22 cellular contexts compared by ENCODE assay signal in genomic region chr5:33583332-33583731, GRCh38.
"Had no signal": no experiment of that assay in that cellular context is flagged by ENCODE, and none has a peak within 500 bp of the region (broad histone marks: within the 10 kb centered on the region; RNA-seq: fewer than 3 reads in every experiment).

No MANE protein-coding gene starts in this region.

- H3K4me3 ChIP-seq: adrenal gland, coronary artery, SK-N-MC had no signal

- H3K9me3 ChIP-seq: adrenal gland had no signal

- H3K4me1 ChIP-seq: adrenal gland had no signal

- H3K27me3 ChIP-seq: adrenal gland had no signal

- ATAC-seq: activated CD8-positive, alpha-beta T cell treated with anti-CD3 and anti-CD28 coated beads, Interleukin-2, amount 10 ng/mL, durations not matched to agents 7 days and 5 days; Panc1; Right ventricle myocardium inferior; WTC11 had no signal

- H3K27ac ChIP-seq: adrenal gland, coronary artery, SK-N-MC had no signal

- DNase-seq: activated CD4-positive, alpha-beta T cell treated with anti-CD3 and anti-CD28 coated beads for 48 hours; activated CD4-positive, alpha-beta T cell treated with anti-CD3 and anti-CD28 coated beads, Interleukin-2, amount 50 U/mL, for 4 hours; activated CD4-positive, CD25-positive, alpha-beta regulatory T cell treated with anti-CD3 and anti-CD28 coated beads, Interleukin-2, amount 50 U/mL, for 72 hours; activated CD8-positive, alpha-beta memory T cell treated with anti-CD3 and anti-CD28 coated beads, Interleukin-2, amount 50 U/mL, for 48 hours; activated CD8-positive, alpha-beta T cell treated with anti-CD3 and anti-CD28 coated beads, Interleukin-2, amount 10 ng/mL, durations not matched to agents 7 days and 5 days; activated naive CD4-positive, alpha-beta T cell treated with anti-CD3 and anti-CD28 coated beads, Interleukin-2, amount 50 U/mL, for 16 hours; activated naive CD8-positive, alpha-beta T cell treated with anti-CD3 and anti-CD28 coated beads, Interleukin-2, amount 10 ng/mL, durations not matched to agents 7 days and 5 days; activated T-cell treated with anti-CD3 and anti-CD28 coated beads, Interleukin-2, amount 50 U/mL, for 1 hour; adrenal gland; anterior cingulate cortex; NCI-H1048; NCI-H1930; NCI-H2171 treated with DMSO at 0.1 percent for 48 hours; NCI-H226; NCI-H526 treated with DMSO at 0.1 percent for 48 hours; NCI-H82; RPMI8226 had no signal
